1 cellular context compared by ENCODE assay signal in genomic region chr7:139340808-139341057, GRCh38.
TF ChIP-seq lines count a peak whose summit lies in the region.

No MANE protein-coding gene starts in this region.

TF ChIP-seq in HepG2, 621 proteins besides CTCF, POLR2A, EP300 and RAD21 (continued from another document):
- TF ChIP-seq, protein P1, sequence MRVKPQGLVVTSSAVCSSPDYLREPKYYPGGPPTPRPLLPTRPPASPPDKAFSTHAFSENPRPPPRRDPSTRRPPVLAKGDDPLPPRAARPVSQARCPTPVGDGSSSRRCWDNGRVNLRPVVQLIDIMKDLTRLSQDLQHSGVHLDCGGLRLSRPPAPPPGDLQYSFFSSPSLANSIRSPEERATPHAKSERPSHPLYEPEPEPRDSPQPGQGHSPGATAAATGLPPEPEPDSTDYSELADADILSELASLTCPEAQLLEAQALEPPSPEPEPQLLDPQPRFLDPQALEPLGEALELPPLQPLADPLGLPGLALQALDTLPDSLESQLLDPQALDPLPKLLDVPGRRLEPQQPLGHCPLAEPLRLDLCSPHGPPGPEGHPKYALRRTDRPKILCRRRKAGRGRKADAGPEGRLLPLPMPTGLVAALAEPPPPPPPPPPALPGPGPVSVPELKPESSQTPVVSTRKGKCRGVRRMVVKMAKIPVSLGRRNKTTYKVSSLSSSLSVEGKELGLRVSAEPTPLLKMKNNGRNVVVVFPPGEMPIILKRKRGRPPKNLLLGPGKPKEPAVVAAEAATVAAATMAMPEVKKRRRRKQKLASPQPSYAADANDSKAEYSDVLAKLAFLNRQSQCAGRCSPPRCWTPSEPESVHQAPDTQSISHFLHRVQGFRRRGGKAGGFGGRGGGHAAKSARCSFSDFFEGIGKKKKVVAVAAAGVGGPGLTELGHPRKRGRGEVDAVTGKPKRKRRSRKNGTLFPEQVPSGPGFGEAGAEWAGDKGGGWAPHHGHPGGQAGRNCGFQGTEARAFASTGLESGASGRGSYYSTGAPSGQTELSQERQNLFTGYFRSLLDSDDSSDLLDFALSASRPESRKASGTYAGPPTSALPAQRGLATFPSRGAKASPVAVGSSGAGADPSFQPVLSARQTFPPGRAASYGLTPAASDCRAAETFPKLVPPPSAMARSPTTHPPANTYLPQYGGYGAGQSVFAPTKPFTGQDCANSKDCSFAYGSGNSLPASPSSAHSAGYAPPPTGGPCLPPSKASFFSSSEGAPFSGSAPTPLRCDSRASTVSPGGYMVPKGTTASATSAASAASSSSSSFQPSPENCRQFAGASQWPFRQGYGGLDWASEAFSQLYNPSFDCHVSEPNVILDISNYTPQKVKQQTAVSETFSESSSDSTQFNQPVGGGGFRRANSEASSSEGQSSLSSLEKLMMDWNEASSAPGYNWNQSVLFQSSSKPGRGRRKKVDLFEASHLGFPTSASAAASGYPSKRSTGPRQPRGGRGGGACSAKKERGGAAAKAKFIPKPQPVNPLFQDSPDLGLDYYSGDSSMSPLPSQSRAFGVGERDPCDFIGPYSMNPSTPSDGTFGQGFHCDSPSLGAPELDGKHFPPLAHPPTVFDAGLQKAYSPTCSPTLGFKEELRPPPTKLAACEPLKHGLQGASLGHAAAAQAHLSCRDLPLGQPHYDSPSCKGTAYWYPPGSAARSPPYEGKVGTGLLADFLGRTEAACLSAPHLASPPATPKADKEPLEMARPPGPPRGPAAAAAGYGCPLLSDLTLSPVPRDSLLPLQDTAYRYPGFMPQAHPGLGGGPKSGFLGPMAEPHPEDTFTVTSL (CRISPR knock-in tag; IDR thresholded peaks at IDR 0.05; ENCODE audit: borderline replicate concordance): peak; percentile 11; the same call in 1 of the 2 replicates
- peak; percentile 20; the same call in 1 of the 2 replicates for TF ChIP-seq KLF9 (CRISPR knock-in tag; IDR thresholded peaks at IDR 0.05; ENCODE audit: low read depth)
- TF ChIP-seq RBM22 (optimal IDR thresholded peaks at IDR 0.05; ENCODE audit: low read length): peak; percentile 6
- TF ChIP-seq ZNF12 (CRISPR knock-in tag; IDR thresholded peaks at IDR 0.05): no peak
- TF ChIP-seq ADNP (CRISPR knock-in tag; IDR thresholded peaks at IDR 0.05): no peak
